ENCODE assay signal across 19 cellular contexts in genomic region chr5:103469288-103470065, GRCh38.
A peak's percentile ranks its signal among the peaks of the same experiment; 100 is the strongest.
DNase-seq lines count a peak whose midpoint lies in the region; ATAC-seq and TF ChIP-seq lines count a peak whose summit lies in the region.
"Had no signal": no experiment of that assay in that cellular context is flagged by ENCODE, and none has a peak within 500 bp of the region (broad histone marks: within the 10 kb centered on the region; RNA-seq: fewer than 3 reads in every experiment).

No MANE protein-coding gene starts in this region.

- in situ Hi-C loops in GM23248 (cut with MboI) = loop anchor here (10.0 kb wide), 1 partner anchor 235 kb away; no protein-coding TSS in a partner anchor

- no peaks in the 10 kb centered on the region for H3K9me3 ChIP-seq in GM23248 (ENCODE audit: low read depth)
- no peaks in the 10 kb centered on the region for H3K9me3 ChIP-seq in PC-3 (ENCODE audit: low read length)
- no peaks in the 10 kb centered on the region for H3K9me3 ChIP-seq in left ventricle myocardium inferior (replicated peaks)
- H3K9me3 ChIP-seq: gastroesophageal sphincter, thyroid gland had no signal

- POLR2A ChIA-PET in PC-3 (lab: Charles Lee; ENCODE audit: unreplicated experiment) = no interaction called here

- H2AFZ ChIP-seq in GM23248 = no peak overlapping the region
- H2AFZ ChIP-seq in PC-3 (ENCODE audit: low read length) = peak overlapping the region; percentile 1; the same call in 1 of the 2 replicates

- 44 to 55% methylated on average over 3 of the region's 3 CpGs for WGBS in GM23248 (ENCODE audit: low coverage in 1 of 2, low lambda C conversion rate in 2 of 2, missing lambda C conversion rate in 2 of 2), 2 experiments

- intact Hi-C loops in PC-3 (cut with micrococcal nuclease) (loop anchor here (5.0 kb wide), 2 partner anchors 37 to 92 kb away; no protein-coding TSS in a partner anchor), left ventricle myocardium inferior (cut with micrococcal nuclease) (no loop called here)

- H3K27me3 ChIP-seq in GM23248 (replicated peaks; ENCODE audit: insufficient read depth) (no peaks in the 10 kb centered on the region), PC-3 (ENCODE audit: low read length) (no peaks in the 10 kb centered on the region), left ventricle myocardium inferior (ENCODE audit: low read depth) (no peaks in the 10 kb centered on the region)
- H3K27me3 ChIP-seq: gastroesophageal sphincter, thyroid gland had no signal

- CTCF ChIA-PET in PC-3 (lab: Charles Lee) = interaction anchor here (0.6 kb wide), 1 partner anchor 212 kb away, joined by 3 read pairs; no protein-coding TSS in a partner anchor

- H3K79me2 ChIP-seq in GM23248 (ENCODE audit: insufficient read depth) (no peaks in the 10 kb centered on the region), PC-3 (ENCODE audit: low read length) (no peaks in the 10 kb centered on the region)

- no TSS peak for BruUV-seq in PC-3 (replicated peaks; lab: Mats Ljungman, UMichigan)

- peaks cover 25% of the 10 kb centered on the region for H3F3A ChIP-seq in GM23248 (ENCODE audit: insufficient read depth)
- H3F3A ChIP-seq in PC-3 (ENCODE audit: low read length, unreplicated experiment) = peaks cover 14% of the 10 kb centered on the region

- peak overlapping the region; percentile 6; the same call in 1 of the 2 replicates for H3K4me3 ChIP-seq in GM23248
- peak overlapping the region; percentile 13 for H3K4me3 ChIP-seq in PC-3 (ENCODE audit: low read length)
- H3K4me3 ChIP-seq in fibroblast of mammary gland (ENCODE audit: control insufficient read depth, low read depth, low read length) = no peak overlapping the region
- no peak overlapping the region for H3K4me3 ChIP-seq in left ventricle myocardium inferior
- H3K4me3 ChIP-seq: gastroesophageal sphincter, thyroid gland had no signal

- H3K9ac ChIP-seq in GM23248 = no peak overlapping the region
- no peak overlapping the region for H3K9ac ChIP-seq in PC-3 (ENCODE audit: low read length)

- no peak for TF ChIP-seq CTCF in PC-3 (conservative IDR thresholded peaks at IDR 0.05; ENCODE audit: low read depth, low read length)
- no peak for TF ChIP-seq CTCF in fibroblast of mammary gland (conservative IDR thresholded peaks at IDR 0.05; ENCODE audit: control insufficient read depth, insufficient read depth, low read depth, low read length)
- no peak for TF ChIP-seq CTCF in left ventricle myocardium inferior (IDR thresholded peaks at IDR 0.05; ENCODE audit: borderline replicate concordance)

- H3K4me1 ChIP-seq in GM23248 (ENCODE audit: insufficient read depth) (peaks cover 61% of the 10 kb centered on the region), PC-3 (ENCODE audit: insufficient read depth, low read length) (peaks cover 61% of the 10 kb centered on the region), left ventricle myocardium inferior (peaks cover 9% of the 10 kb centered on the region)
- H3K4me1 ChIP-seq: gastroesophageal sphincter had no signal

- H3K9me2 ChIP-seq in GM23248 (ENCODE audit: insufficient read depth) = no peaks in the 10 kb centered on the region; the same call in 1 of the 2 replicates
- no peaks in the 10 kb centered on the region for H3K9me2 ChIP-seq in PC-3 (replicated peaks; ENCODE audit: low read length)

- peak overlapping the region; percentile 22 for H3K27ac ChIP-seq in GM23248
- H3K27ac ChIP-seq in PC-3 (ENCODE audit: low read length) = peak overlapping the region; percentile 62
- no peak overlapping the region for H3K27ac ChIP-seq in left ventricle myocardium inferior (replicated peaks)
- H3K27ac ChIP-seq: gastroesophageal sphincter, thyroid gland had no signal

- DNase-seq in GM23248 (peak; percentile 68), PC-3 (peak; percentile 90), fibroblast of mammary gland (ENCODE audit: low read depth) (peak; percentile 40), renal cortical epithelial cell (ENCODE audit: low read depth) (peak; percentile 35), inferior parietal cortex (ENCODE audit: extremely low spot score) (no peak), NCI-H345 (lab: John Stamatoyannopoulos, UW) (no peak), left ventricle myocardium inferior (no peak)
- no peak for DNase-seq in stimulated activated naive CD4-positive, alpha-beta T cell treated with Interleukin-2 at 50 U/mL for 16 hours (lab: John Stamatoyannopoulos, UW)
- DNase-seq: DMS53; erythroblast; H7; natural killer cell; NCI-H1436; NCI-H69; Right ventricle myocardium superior; stimulated activated CD4-positive, alpha-beta T cell treated with anti-CD3 and anti-CD28 coated beads, Interleukin-2, amount 100 ng/mL, for 24 hours; stimulated activated naive B cell treated with anti-CD40 and anti-IgM and Interleukin-4, amounts not matched to agents 10 μg/mL and 1 μg/mL and 100 μg/mL, for 72 hours; thyroid gland had no signal

- peak; percentile 80 for ATAC-seq in PC-3
- ATAC-seq: gastroesophageal sphincter; natural killer cell; stimulated activated naive B cell treated with anti-CD40 and anti-IgM and Interleukin-4, amounts not matched to agents 10 μg/mL and 1 μg/mL and 100 μg/mL, for 72 hours had no signal

- H3K4me2 ChIP-seq in GM23248 (ENCODE audit: unreplicated experiment) = peak overlapping the region; percentile 46
- peak overlapping the region; percentile 39 for H3K4me2 ChIP-seq in PC-3 (ENCODE audit: low read length)

- H3K36me3 ChIP-seq in GM23248 (ENCODE audit: low read depth) (no peaks in the 10 kb centered on the region), PC-3 (ENCODE audit: low read depth, low read length) (no peaks in the 10 kb centered on the region), left ventricle myocardium inferior (no peaks in the 10 kb centered on the region)
- H3K36me3 ChIP-seq: gastroesophageal sphincter, thyroid gland had no signal

- no peaks in the 10 kb centered on the region for H4K20me1 ChIP-seq in GM23248 (ENCODE audit: insufficient read depth)
- H4K20me1 ChIP-seq in PC-3 (ENCODE audit: low read length) = no peaks in the 10 kb centered on the region

Comparison
In these comparisons a context has a peak if more than half of its experiments do, and no peak if none do; other contexts are left out.
1. DNase-seq: peak in GM23248 (single experiment), PC-3 (single experiment), fibroblast of mammary gland (single experiment) and renal cortical epithelial cell (single experiment); none in inferior parietal cortex (single experiment), stimulated activated naive CD4-positive, alpha-beta T cell treated with Interleukin-2 at 50 U/mL for 16 hours (single experiment), NCI-H345 (single experiment) and left ventricle myocardium inferior (single experiment).
2. H3K4me3 ChIP-seq: peak in GM23248 (single experiment) and PC-3 (single experiment); none in fibroblast of mammary gland (single experiment) and left ventricle myocardium inferior (single experiment).